ENCODE assay signal across 7 cellular contexts in genomic region chr7:24401628-24402593, GRCh38.
DNase-seq lines count a peak whose midpoint lies in the region; ATAC-seq and TF ChIP-seq lines count a peak whose summit lies in the region.

No MANE protein-coding gene starts in this region.

- CTCF ChIA-PET in GM10248 (lab: Yijun Ruan, JAX) = no interaction called here

- peaks cover 2% of the 10 kb centered on the region for H3K27me3 Mint-ChIP-seq in activated T-cell treated with anti-CD3 and anti-CD28 coated beads, Interleukin-2, amount 50 U/mL, for 4 hours (ENCODE audit: low read depth)

- ATAC-seq in HG02798 (IDR thresholded peaks at IDR 0.05; ENCODE audit: poor library complexity, unreplicated experiment) = peak; percentile 38
- no peak for ATAC-seq in activated T-cell treated with anti-CD3 and anti-CD28 coated beads, Interleukin-2, amount 50 U/mL, for 4 hours

- H3K4me3 Mint-ChIP-seq in activated T-cell treated with anti-CD3 and anti-CD28 coated beads, Interleukin-2, amount 50 U/mL, for 4 hours = no peak overlapping the region

- TF ChIP-seq CTCF in GM10248 (IDR thresholded peaks at IDR 0.05; ENCODE audit: control extremely low read depth, extremely low read depth, low read depth, missing control alignments) = peak; percentile 53

- DNase-seq in GM10248 (ENCODE audit: extremely low spot score) (peak; percentile 33), RPMI7951 (ENCODE audit: low read depth) (peak; percentile 44), foreskin melanocyte (peak; percentile 3), stromal cell of bone marrow (ENCODE audit: low read depth) (peak; percentile 21)
- no peak for DNase-seq in activated T-cell treated with anti-CD3 and anti-CD28 coated beads, Interleukin-2, amount 50 U/mL, for 4 hours
- DNase-seq in stimulated activated CD4-positive, alpha-beta T cell treated with anti-CD3 and anti-CD28 coated beads, Interleukin-15, amount 100 ng/mL, for 24 hours = no peak

- peaks cover 8% of the 10 kb centered on the region for H3K4me1 Mint-ChIP-seq in activated T-cell treated with anti-CD3 and anti-CD28 coated beads, Interleukin-2, amount 50 U/mL, for 4 hours (ENCODE audit: low read depth)

- POLR2A ChIA-PET in GM10248 (lab: Yijun Ruan, JAX) = no interaction called here

- H3K36me3 Mint-ChIP-seq in activated T-cell treated with anti-CD3 and anti-CD28 coated beads, Interleukin-2, amount 50 U/mL, for 4 hours (ENCODE audit: insufficient read depth) = no peaks in the 10 kb centered on the region

- no peaks in the 10 kb centered on the region for H3K9me3 Mint-ChIP-seq in activated T-cell treated with anti-CD3 and anti-CD28 coated beads, Interleukin-2, amount 50 U/mL, for 4 hours

Comparison
In these comparisons a context has a peak if more than half of its experiments do, and no peak if none do; other contexts are left out.
1. DNase-seq: peak in GM10248 (single experiment), RPMI7951 (single experiment), foreskin melanocyte (single experiment) and stromal cell of bone marrow (single experiment); none in activated T-cell treated with anti-CD3 and anti-CD28 coated beads, Interleukin-2, amount 50 U/mL, for 4 hours (single experiment) and stimulated activated CD4-positive, alpha-beta T cell treated with anti-CD3 and anti-CD28 coated beads, Interleukin-15, amount 100 ng/mL, for 24 hours (single experiment).